Comparison of ENCODE assay signal across 11 cellular contexts in genomic region chr2:111239107-111239506, GRCh38.
DNase-seq lines count a peak whose midpoint lies in the region; ATAC-seq, FAIRE-seq and TF ChIP-seq lines count a peak whose summit lies in the region.
"Had no signal": no experiment of that assay in that cellular context is flagged by ENCODE, and none has a peak within 500 bp of the region (broad histone marks: within the 10 kb centered on the region; RNA-seq: fewer than 3 reads in every experiment).

No MANE protein-coding gene starts in this region.

- H3K4me3 ChIP-seq in adrenal gland, result no peak overlapping the region
- H3K4me3 ChIP-seq: Peyer's patch had no signal

- no peak for TF ChIP-seq CTCF in adrenal gland (IDR thresholded peaks at IDR 0.05)

- no peaks in the 10 kb centered on the region for H3K36me3 ChIP-seq in adrenal gland (replicated peaks in 1 of 2)
- H3K36me3 ChIP-seq: Peyer's patch had no signal

- ATAC-seq in HG02759 (IDR thresholded peaks at IDR 0.05; ENCODE audit: unreplicated experiment) (peak; percentile 92), HG03521 (IDR thresholded peaks at IDR 0.05; ENCODE audit: unreplicated experiment) (peak; percentile 90)

- intact Hi-C loops in adrenal gland (cut with DNase I), result no loop called here

- no peak for TF ChIP-seq POLR2A in GM12892 (IDR thresholded peaks at IDR 0.05; ENCODE audit: low read depth, low read length)
- no peak for TF ChIP-seq POLR2A in adrenal gland (IDR thresholded peaks at IDR 0.05)

- H3K9me3 ChIP-seq in adrenal gland (replicated peaks in 1 of 3), result no peaks in the 10 kb centered on the region
- H3K9me3 ChIP-seq: Peyer's patch had no signal

- H3K27me3 ChIP-seq in adrenal gland, result no peaks in the 10 kb centered on the region
- H3K27me3 ChIP-seq: Peyer's patch had no signal

- H3K27ac ChIP-seq in adrenal gland, result no peak overlapping the region
- H3K27ac ChIP-seq: Peyer's patch had no signal

- DNase-seq in GM12892 (ENCODE audit: insufficient read length) (peak; percentile 39), GM19240 (ENCODE audit: insufficient read length, low spot score) (peak; percentile 61), RCC 7860 (ENCODE audit: low spot score) (no peak), anterior cingulate cortex (lab: John Stamatoyannopoulos, UW) (no peak), dedifferentiated amniotic fluid mesenchymal stem cell (ENCODE audit: extremely low spot score) (no peak), adrenal gland (no peak)
- DNase-seq: hypothalamus, NCI-H1105, Peyer's patch had no signal

- FAIRE-seq in GM12892 (lab: Jason Lieb, UNC) (peak; percentile 81), RCC 7860 (lab: Jason Lieb, UNC) (no peak)

- H3K4me1 ChIP-seq in adrenal gland (replicated peaks in 1 of 2), result no peaks in the 10 kb centered on the region
- H3K4me1 ChIP-seq: Peyer's patch had no signal

- 85 to 99% (median 95%) methylated on average over 4 of the region's 4 CpGs for WGBS in adrenal gland, 4 donors

Comparison
In these comparisons a context has a peak if more than half of its experiments do, and no peak if none do; other contexts are left out.
1. DNase-seq: peak in GM12892 (single experiment) and GM19240 (single experiment); none in RCC 7860 (single experiment), anterior cingulate cortex (0 of 58), dedifferentiated amniotic fluid mesenchymal stem cell (single experiment) and adrenal gland (0 of 7).